In genomic region chr4:37503231-37503630, GRCh38 we compare ENCODE assay signal across 17 cellular contexts.
"Had no signal": no experiment of that assay in that cellular context is flagged by ENCODE, and none has a peak within 500 bp of the region (broad histone marks: within the 10 kb centered on the region; RNA-seq: fewer than 3 reads in every experiment).

No MANE protein-coding gene starts in this region.

- DNase-seq: activated CD4-positive, alpha-beta T cell treated with anti-CD3 and anti-CD28 coated beads, Interleukin-2, amount 10 ng/mL, durations not matched to agents 24 days and 14 days; activated CD4-positive, alpha-beta T cell treated with anti-CD3 and anti-CD28 coated beads, Interleukin-2, amount 50 U/mL, for 4 hours; activated CD8-positive, alpha-beta T cell treated with anti-CD3 and anti-CD28 coated beads, Interleukin-2, amount 10 ng/mL, durations not matched to agents 7 days and 5 days; activated gamma-delta T cell; activated naive CD4-positive, alpha-beta T cell treated with Interleukin-2 at 50 U/mL for 16 hours; activated naive CD8-positive, alpha-beta T cell treated with anti-CD3 and anti-CD28 coated beads, Interleukin-2, amount 10 ng/mL, durations not matched to agents 7 days and 5 days; activated T-cell treated with anti-CD3 and anti-CD28 coated beads, Interleukin-2, amount 50 U/mL, for 24 hours; amygdala; NCI-H1105; NCI-H1417 treated with DMSO at 0.1 percent for 48 hours; NCI-H2029; NCI-H345; NCI-H510A treated with DMSO at 0.1 percent for 48 hours; SHP77; SJCRH30 had no signal

- ATAC-seq: activated CD8-positive, alpha-beta T cell treated with anti-CD3 and anti-CD28 coated beads, Interleukin-2, amount 10 ng/mL, durations not matched to agents 7 days and 5 days; Panc1 had no signal

- FAIRE-seq: TTC549 had no signal
